Comparison of ENCODE assay signal across 20 cellular contexts in the genomic region with DNA sequence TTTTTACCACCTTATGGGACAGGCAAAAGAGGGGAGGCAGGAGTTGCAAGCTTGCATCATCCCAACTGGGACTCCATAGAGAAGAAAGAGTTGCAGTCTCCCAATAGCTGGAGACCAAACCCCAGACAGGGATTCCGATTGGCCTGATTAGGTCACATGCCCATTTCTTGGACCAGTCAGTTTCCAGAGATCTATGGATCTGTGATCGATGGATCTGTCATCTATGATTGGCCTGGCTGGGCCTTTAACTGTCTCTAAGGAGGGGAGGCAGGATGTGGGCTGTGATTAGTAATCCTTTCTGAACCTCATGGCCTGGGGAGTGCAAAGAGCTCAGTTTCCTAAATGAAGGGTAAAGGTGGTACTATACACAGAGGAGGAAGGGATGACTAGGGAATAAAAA.
A peak's percentile ranks its signal among the peaks of the same experiment; 100 is the strongest.
DNase-seq lines count a peak whose midpoint lies in the region; ATAC-seq and TF ChIP-seq lines count a peak whose summit lies in the region.
"Had no signal": no experiment of that assay in that cellular context is flagged by ENCODE, and none has a peak within 500 bp of the region (broad histone marks: within the 10 kb centered on the region; RNA-seq: fewer than 3 reads in every experiment).

No MANE protein-coding gene starts in this region.

- no peaks in the 10 kb centered on the region for H3K27me3 Mint-ChIP-seq in activated naive CD8-positive, alpha-beta T cell treated with anti-CD3 and anti-CD28 coated beads, Interleukin-2, amount 10 ng/mL, durations not matched to agents 7 days and 5 days
- no peaks in the 10 kb centered on the region for H3K27me3 Mint-ChIP-seq in activated naive CD8-positive, alpha-beta T cell treated with anti-CD3 and anti-CD28 coated beads for 36 hours
- peaks cover 8% of the 10 kb centered on the region for H3K27me3 Mint-ChIP-seq in activated T-helper 17 cell treated with anti-CD3 and anti-CD28 coated beads, Interleukin-2, amount 50 U/mL, for 72 hours

- no peak overlapping the region for H3K4me3 Mint-ChIP-seq in activated naive CD8-positive, alpha-beta T cell treated with anti-CD3 and anti-CD28 coated beads, Interleukin-2, amount 10 ng/mL, durations not matched to agents 7 days and 5 days
- no peak overlapping the region for H3K4me3 Mint-ChIP-seq in activated naive CD8-positive, alpha-beta T cell treated with anti-CD3 and anti-CD28 coated beads for 36 hours
- no peak overlapping the region for H3K4me3 Mint-ChIP-seq in activated T-helper 17 cell treated with anti-CD3 and anti-CD28 coated beads, Interleukin-2, amount 50 U/mL, for 72 hours
- H3K4me3 Mint-ChIP-seq in stimulated activated effector memory CD8-positive, alpha-beta T cell treated with anti-CD3 and anti-CD28 coated beads, Interleukin-12 subunit alpha, Interleukin-12 subunit beta, amount 100 ng/mL, for 72 hours, result no peak overlapping the region
- H3K4me3 Mint-ChIP-seq: CD4-positive, alpha-beta memory T cell had no signal

- POLR2A ChIA-PET in activated naive CD8-positive, alpha-beta T cell treated with anti-CD3 and anti-CD28 coated beads, Interleukin-2, amount 10 ng/mL, durations not matched to agents 7 days and 5 days (lab: Charles Lee), result no interaction called here

- ATAC-seq in activated naive CD8-positive, alpha-beta T cell treated with anti-CD3 and anti-CD28 coated beads, Interleukin-2, amount 10 ng/mL, durations not matched to agents 7 days and 5 days (ENCODE audit: low read depth), result peak; percentile 39
- ATAC-seq in activated T-helper 17 cell treated with anti-CD3 and anti-CD28 coated beads, Interleukin-2, amount 50 U/mL, for 72 hours (replicated peaks), result peak; percentile 31
- peak; percentile 25 for ATAC-seq in stimulated activated effector memory CD8-positive, alpha-beta T cell treated with anti-CD3 and anti-CD28 coated beads, Interleukin-12 subunit alpha, Interleukin-12 subunit beta, amount 100 ng/mL, for 72 hours

- TF ChIP-seq RAD21 in Ishikawa (IDR thresholded peaks at IDR 0.05; ENCODE audit: low read depth), result no peak

- H3K9me3 Mint-ChIP-seq in activated naive CD8-positive, alpha-beta T cell treated with anti-CD3 and anti-CD28 coated beads, Interleukin-2, amount 10 ng/mL, durations not matched to agents 7 days and 5 days, result no peaks in the 10 kb centered on the region
- no peaks in the 10 kb centered on the region for H3K9me3 Mint-ChIP-seq in activated naive CD8-positive, alpha-beta T cell treated with anti-CD3 and anti-CD28 coated beads for 36 hours
- H3K9me3 Mint-ChIP-seq in activated T-helper 17 cell treated with anti-CD3 and anti-CD28 coated beads, Interleukin-2, amount 50 U/mL, for 72 hours, result no peaks in the 10 kb centered on the region
- H3K9me3 Mint-ChIP-seq in stimulated activated effector memory CD8-positive, alpha-beta T cell treated with anti-CD3 and anti-CD28 coated beads, Interleukin-12 subunit alpha, Interleukin-12 subunit beta, amount 100 ng/mL, for 72 hours, result no peaks in the 10 kb centered on the region
- H3K9me3 Mint-ChIP-seq: CD4-positive, alpha-beta memory T cell had no signal

- no peak overlapping the region for H3K27ac Mint-ChIP-seq in activated naive CD8-positive, alpha-beta T cell treated with anti-CD3 and anti-CD28 coated beads, Interleukin-2, amount 10 ng/mL, durations not matched to agents 7 days and 5 days
- H3K27ac Mint-ChIP-seq in activated naive CD8-positive, alpha-beta T cell treated with anti-CD3 and anti-CD28 coated beads for 36 hours, result no peak overlapping the region
- H3K27ac Mint-ChIP-seq in activated T-helper 17 cell treated with anti-CD3 and anti-CD28 coated beads, Interleukin-2, amount 50 U/mL, for 72 hours, result no peak overlapping the region
- no peak overlapping the region for H3K27ac Mint-ChIP-seq in stimulated activated effector memory CD8-positive, alpha-beta T cell treated with anti-CD3 and anti-CD28 coated beads, Interleukin-12 subunit alpha, Interleukin-12 subunit beta, amount 100 ng/mL, for 72 hours

- no peak for TF ChIP-seq EP300 in Ishikawa (IDR thresholded peaks at IDR 0.05; ENCODE audit: borderline replicate concordance)

- no peaks in the 10 kb centered on the region for H3K36me3 Mint-ChIP-seq in activated naive CD8-positive, alpha-beta T cell treated with anti-CD3 and anti-CD28 coated beads, Interleukin-2, amount 10 ng/mL, durations not matched to agents 7 days and 5 days
- no peaks in the 10 kb centered on the region for H3K36me3 Mint-ChIP-seq in activated naive CD8-positive, alpha-beta T cell treated with anti-CD3 and anti-CD28 coated beads for 36 hours
- no peaks in the 10 kb centered on the region for H3K36me3 Mint-ChIP-seq in activated T-helper 17 cell treated with anti-CD3 and anti-CD28 coated beads, Interleukin-2, amount 50 U/mL, for 72 hours (ENCODE audit: low read depth)
- no peaks in the 10 kb centered on the region for H3K36me3 Mint-ChIP-seq in stimulated activated effector memory CD8-positive, alpha-beta T cell treated with anti-CD3 and anti-CD28 coated beads, Interleukin-12 subunit alpha, Interleukin-12 subunit beta, amount 100 ng/mL, for 72 hours
- H3K36me3 Mint-ChIP-seq: CD4-positive, alpha-beta memory T cell had no signal

- peaks cover 3% of the 10 kb centered on the region for H3K4me1 Mint-ChIP-seq in activated naive CD8-positive, alpha-beta T cell treated with anti-CD3 and anti-CD28 coated beads, Interleukin-2, amount 10 ng/mL, durations not matched to agents 7 days and 5 days
- H3K4me1 Mint-ChIP-seq in activated naive CD8-positive, alpha-beta T cell treated with anti-CD3 and anti-CD28 coated beads for 36 hours, result no peaks in the 10 kb centered on the region
- no peaks in the 10 kb centered on the region for H3K4me1 Mint-ChIP-seq in activated T-helper 17 cell treated with anti-CD3 and anti-CD28 coated beads, Interleukin-2, amount 50 U/mL, for 72 hours
- peaks cover 5% of the 10 kb centered on the region for H3K4me1 Mint-ChIP-seq in stimulated activated effector memory CD8-positive, alpha-beta T cell treated with anti-CD3 and anti-CD28 coated beads, Interleukin-12 subunit alpha, Interleukin-12 subunit beta, amount 100 ng/mL, for 72 hours
- H3K4me1 Mint-ChIP-seq: CD4-positive, alpha-beta memory T cell had no signal

- peak; percentile 9 for DNase-seq in activated naive CD8-positive, alpha-beta T cell treated with anti-CD3 and anti-CD28 coated beads, Interleukin-2, amount 10 ng/mL, durations not matched to agents 7 days and 5 days
- DNase-seq in activated naive CD8-positive, alpha-beta T cell treated with anti-CD3 and anti-CD28 coated beads for 36 hours, result no peak
- DNase-seq in stimulated activated effector memory CD8-positive, alpha-beta T cell treated with anti-CD3 and anti-CD28 coated beads, Interleukin-12 subunit alpha, Interleukin-12 subunit beta, amount 100 ng/mL, for 72 hours (ENCODE audit: low spot score in 2 of 2), result no peak
- DNase-seq in NCI-H1436 (lab: John Stamatoyannopoulos, UW) (no peak), GM19238 (ENCODE audit: insufficient read length, low spot score) (no peak)
- DNase-seq: BE2C; Calu3; CD4-positive, alpha-beta memory T cell; GOT3; Karpas-422; MM.1S; NCI-H1105; NCI-H1694 treated with DMSO at 0.1 percent for 48 hours; NCI-H2107; NCI-H226; NCI-H524 treated with DMSO at 0.1 percent for 48 hours; RPMI8226; SJCRH30 had no signal

TF ChIP-seq in Ishikawa, 13 proteins besides CTCF, POLR2A, EP300 and RAD21:
- TF ChIP-seq TAF1 (IDR thresholded peaks at IDR 0.05; ENCODE audit: low read depth), result no peak
- TF ChIP-seq, protein P1, sequence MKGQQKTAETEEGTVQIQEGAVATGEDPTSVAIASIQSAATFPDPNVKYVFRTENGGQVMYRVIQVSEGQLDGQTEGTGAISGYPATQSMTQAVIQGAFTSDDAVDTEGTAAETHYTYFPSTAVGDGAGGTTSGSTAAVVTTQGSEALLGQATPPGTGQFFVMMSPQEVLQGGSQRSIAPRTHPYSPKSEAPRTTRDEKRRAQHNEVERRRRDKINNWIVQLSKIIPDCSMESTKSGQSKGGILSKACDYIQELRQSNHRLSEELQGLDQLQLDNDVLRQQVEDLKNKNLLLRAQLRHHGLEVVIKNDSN (IDR thresholded peaks at IDR 0.05), result peak; percentile 8; the same call in 1 of the 2 replicates
